1 cellular context compared by ENCODE assay signal in the genomic region with DNA sequence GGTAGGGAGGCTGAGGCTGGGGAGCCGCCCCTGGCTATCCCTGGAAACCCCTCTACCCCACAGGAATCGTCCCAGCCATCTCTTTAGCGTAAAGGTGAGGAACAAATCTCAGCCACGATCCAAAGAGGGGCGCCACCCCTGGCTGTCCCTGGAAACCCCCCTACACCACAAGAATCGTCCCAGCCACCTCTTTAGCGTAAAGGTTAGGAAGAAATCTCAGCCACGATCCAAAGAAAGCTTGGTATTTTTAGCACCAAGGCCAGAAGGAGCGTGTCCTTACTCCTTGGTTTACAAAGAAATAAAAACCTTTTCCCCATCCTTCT.
TF ChIP-seq lines count a peak whose summit lies in the region.

No MANE protein-coding gene starts in this region.

TF ChIP-seq in HCT116, 20 proteins besides CTCF, POLR2A, EP300 and RAD21 (continued from another document):
- TF ChIP-seq, protein P1, sequence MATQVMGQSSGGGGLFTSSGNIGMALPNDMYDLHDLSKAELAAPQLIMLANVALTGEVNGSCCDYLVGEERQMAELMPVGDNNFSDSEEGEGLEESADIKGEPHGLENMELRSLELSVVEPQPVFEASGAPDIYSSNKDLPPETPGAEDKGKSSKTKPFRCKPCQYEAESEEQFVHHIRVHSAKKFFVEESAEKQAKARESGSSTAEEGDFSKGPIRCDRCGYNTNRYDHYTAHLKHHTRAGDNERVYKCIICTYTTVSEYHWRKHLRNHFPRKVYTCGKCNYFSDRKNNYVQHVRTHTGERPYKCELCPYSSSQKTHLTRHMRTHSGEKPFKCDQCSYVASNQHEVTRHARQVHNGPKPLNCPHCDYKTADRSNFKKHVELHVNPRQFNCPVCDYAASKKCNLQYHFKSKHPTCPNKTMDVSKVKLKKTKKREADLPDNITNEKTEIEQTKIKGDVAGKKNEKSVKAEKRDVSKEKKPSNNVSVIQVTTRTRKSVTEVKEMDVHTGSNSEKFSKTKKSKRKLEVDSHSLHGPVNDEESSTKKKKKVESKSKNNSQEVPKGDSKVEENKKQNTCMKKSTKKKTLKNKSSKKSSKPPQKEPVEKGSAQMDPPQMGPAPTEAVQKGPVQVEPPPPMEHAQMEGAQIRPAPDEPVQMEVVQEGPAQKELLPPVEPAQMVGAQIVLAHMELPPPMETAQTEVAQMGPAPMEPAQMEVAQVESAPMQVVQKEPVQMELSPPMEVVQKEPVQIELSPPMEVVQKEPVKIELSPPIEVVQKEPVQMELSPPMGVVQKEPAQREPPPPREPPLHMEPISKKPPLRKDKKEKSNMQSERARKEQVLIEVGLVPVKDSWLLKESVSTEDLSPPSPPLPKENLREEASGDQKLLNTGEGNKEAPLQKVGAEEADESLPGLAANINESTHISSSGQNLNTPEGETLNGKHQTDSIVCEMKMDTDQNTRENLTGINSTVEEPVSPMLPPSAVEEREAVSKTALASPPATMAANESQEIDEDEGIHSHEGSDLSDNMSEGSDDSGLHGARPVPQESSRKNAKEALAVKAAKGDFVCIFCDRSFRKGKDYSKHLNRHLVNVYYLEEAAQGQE (IDR thresholded peaks at IDR 0.05; ENCODE audit: low read depth), result no peak
